In the genomic region with DNA sequence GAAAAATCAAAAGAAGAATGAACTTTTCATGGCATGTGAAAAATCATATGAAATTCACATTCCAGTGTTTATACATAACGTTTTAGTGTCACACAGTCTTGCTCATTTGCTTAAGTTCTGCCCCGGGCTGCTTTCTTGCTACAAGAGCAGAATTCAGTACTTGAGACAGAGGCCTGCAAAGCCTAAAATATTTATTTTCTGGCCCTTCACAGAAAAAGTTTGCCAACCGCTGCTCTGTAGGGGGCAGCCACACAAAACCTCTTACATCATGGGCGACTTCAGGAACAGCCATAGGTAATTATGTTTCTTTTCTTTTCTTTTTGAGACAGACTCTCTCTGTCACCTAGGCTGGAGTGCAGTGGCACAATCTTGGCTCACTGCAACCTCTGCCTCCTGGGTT, we compare ENCODE assay signal across 1 cellular context.
TF ChIP-seq lines count a peak whose summit lies in the region.

No MANE protein-coding gene starts in this region.

TF ChIP-seq in K562, 482 proteins besides CTCF, POLR2A, EP300 and RAD21 (continued from another document):
- TF ChIP-seq, protein P1, sequence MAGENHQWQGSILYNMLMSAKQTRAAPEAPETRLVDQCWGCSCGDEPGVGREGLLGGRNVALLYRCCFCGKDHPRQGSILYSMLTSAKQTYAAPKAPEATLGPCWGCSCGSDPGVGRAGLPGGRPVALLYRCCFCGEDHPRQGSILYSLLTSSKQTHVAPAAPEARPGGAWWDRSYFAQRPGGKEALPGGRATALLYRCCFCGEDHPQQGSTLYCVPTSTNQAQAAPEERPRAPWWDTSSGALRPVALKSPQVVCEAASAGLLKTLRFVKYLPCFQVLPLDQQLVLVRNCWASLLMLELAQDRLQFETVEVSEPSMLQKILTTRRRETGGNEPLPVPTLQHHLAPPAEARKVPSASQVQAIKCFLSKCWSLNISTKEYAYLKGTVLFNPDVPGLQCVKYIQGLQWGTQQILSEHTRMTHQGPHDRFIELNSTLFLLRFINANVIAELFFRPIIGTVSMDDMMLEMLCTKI (IDR thresholded peaks at IDR 0.05; ENCODE audit: partially characterized antibody) = no peak
- no peak for TF ChIP-seq FUS (optimal IDR thresholded peaks at IDR 0.05; ENCODE audit: low read depth, low read length)
TF ChIP-seq in K562: peak in this region for 22.
